11 cellular contexts compared by ENCODE assay signal in genomic region chr4:82785248-82786003, GRCh38. TPM values are rescaled to one million over a fixed set of nuclear protein-coding genes. Genes with fewer than 3 reads are reported as not detected.
DNase-seq lines count a peak whose midpoint lies in the region; ATAC-seq and TF ChIP-seq lines count a peak whose summit lies in the region.
"Had no signal": no experiment of that assay in that cellular context is flagged by ENCODE, and none has a peak within 500 bp of the region (broad histone marks: within the 10 kb centered on the region; RNA-seq: fewer than 3 reads in every experiment).

No MANE protein-coding gene starts in this region.

- H3K27me3 Mint-ChIP-seq in activated naive CD4-positive, alpha-beta T cell treated with anti-CD3 and anti-CD28 coated beads for 36 hours (ENCODE audit: low read depth) = peaks cover 6% of the 10 kb centered on the region

- H3K79me2 ChIP-seq in OCI-LY7 (ENCODE audit: insufficient read depth, low read depth, low read length) = no peaks in the 10 kb centered on the region

- 0% methylated on average over 3 of the region's 7 CpGs for WGBS in HUES64

- H3K9ac ChIP-seq in HUES64 (ENCODE audit: low read depth, low read length) = no peak overlapping the region

- H2AFZ ChIP-seq in OCI-LY7 (ENCODE audit: low read length) = no peak overlapping the region

- no peak overlapping the region for H3K4me3 Mint-ChIP-seq in activated naive CD4-positive, alpha-beta T cell treated with anti-CD3 and anti-CD28 coated beads for 36 hours
- H3K4me3 Mint-ChIP-seq: activated naive CD8-positive, alpha-beta T cell treated with anti-CD3 and anti-CD28 coated beads, Interleukin-2, amount 10 ng/mL, durations not matched to agents 7 days and 5 days had no signal

- H3K9me2 ChIP-seq in OCI-LY7 (ENCODE audit: insufficient read depth, low read length) = no peaks in the 10 kb centered on the region

- DNase-seq in Ammon's horn (ENCODE audit: low spot score) (peak; percentile 66), cardiac fibroblast (ENCODE audit: low read depth in 2 of 2) (peak; percentile 92 to 94), left lung (no peak), OCI-LY7 (ENCODE audit: low spot score) (no peak)
- DNase-seq in activated naive CD4-positive, alpha-beta T cell treated with anti-CD3 and anti-CD28 coated beads for 36 hours = no peak
- DNase-seq: activated naive CD8-positive, alpha-beta T cell treated with anti-CD3 and anti-CD28 coated beads, Interleukin-2, amount 10 ng/mL, durations not matched to agents 7 days and 5 days; pancreas; upper lobe of right lung had no signal

- H3K36me3 ChIP-seq in HUES64 (ENCODE audit: insufficient read depth, low read length) (no peaks in the 10 kb centered on the region), left lung (no peaks in the 10 kb centered on the region), OCI-LY7 (ENCODE audit: insufficient read depth, low read length) (no peaks in the 10 kb centered on the region)
- H3K36me3 ChIP-seq: pancreas, upper lobe of right lung had no signal

- TF ChIP-seq CTCF in cardiac fibroblast (IDR thresholded peaks at IDR 0.05; ENCODE audit: low read depth, low read length) (no peak), left lung (IDR thresholded peaks at IDR 0.05) (no peak), OCI-LY7 (conservative IDR thresholded peaks at IDR 0.05; ENCODE audit: low read length) (no peak)

- H3K4me1 ChIP-seq in HUES64 (ENCODE audit: insufficient read depth, low read length) (peaks cover 29% of the 10 kb centered on the region), left lung (peaks cover 8 to 18% of the 10 kb centered on the region in 2 donors), OCI-LY7 (ENCODE audit: insufficient read depth, low read length, poor library complexity, severe bottlenecking) (no peaks in the 10 kb centered on the region)
- H3K4me1 ChIP-seq: upper lobe of right lung had no signal

- no peak overlapping the region for H3K4me2 ChIP-seq in OCI-LY7 (ENCODE audit: low read length)

- H3K4me3 ChIP-seq in HUES64 (ENCODE audit: low read length) (peak overlapping the region; percentile 8; the same call in 1 of the 2 replicates), cardiac fibroblast (replicated peaks in 1 of 2; ENCODE audit: low read depth in 2 of 2, low read length in 2 of 2) (peak overlapping the region; percentile 2 to 8), left lung (no peak overlapping the region), OCI-LY7 (ENCODE audit: low read depth, low read length, poor library complexity, severe bottlenecking) (no peak overlapping the region)
- H3K4me3 ChIP-seq: pancreas, upper lobe of right lung had no signal

- no peak overlapping the region for H3K27ac ChIP-seq in HUES64 (ENCODE audit: low read depth, low read length)
- peak overlapping the region in 1 of 2 donors; percentile 15 for H3K27ac ChIP-seq in left lung
- no peak overlapping the region for H3K27ac ChIP-seq in OCI-LY7 (ENCODE audit: low read depth, low read length, poor library complexity, severe bottlenecking)
- H3K27ac ChIP-seq: upper lobe of right lung had no signal

- intact Hi-C loops in left lung (cut with DNase I) (no loop called here), OCI-LY7 (cut with micrococcal nuclease; ENCODE audit: unreplicated experiment) (no loop called here)
- intact Hi-C loops in activated naive CD4-positive, alpha-beta T cell treated with anti-CD3 and anti-CD28 coated beads for 36 hours (cut with micrococcal nuclease) = no loop called here

- CTCF ChIA-PET in OCI-LY7 (lab: Charles Lee; ENCODE audit: unreplicated experiment) = interaction anchor here (0.6 kb wide), 1 partner anchor 46 kb away, joined by 3 read pairs; no protein-coding TSS in a partner anchor
- CTCF ChIA-PET in activated naive CD4-positive, alpha-beta T cell treated with anti-CD3 and anti-CD28 coated beads for 36 hours (lab: Charles Lee) = interaction anchor here (0.9 to 1.2 kb wide), 2 partner anchors 17 to 67 kb away, joined by 3 read pairs; no protein-coding TSS in a partner anchor

- H3K27me3 ChIP-seq in HUES64 (ENCODE audit: insufficient read depth, low read length) (peaks cover 97% of the 10 kb centered on the region), left lung (no peaks in the 10 kb centered on the region)
- H3K27me3 ChIP-seq: pancreas, upper lobe of right lung had no signal

- H3K4me1 Mint-ChIP-seq in activated naive CD4-positive, alpha-beta T cell treated with anti-CD3 and anti-CD28 coated beads for 36 hours (ENCODE audit: low read depth) = no peaks in the 10 kb centered on the region
- H3K4me1 Mint-ChIP-seq: activated naive CD8-positive, alpha-beta T cell treated with anti-CD3 and anti-CD28 coated beads, Interleukin-2, amount 10 ng/mL, durations not matched to agents 7 days and 5 days had no signal

- peaks cover 4% of the 10 kb centered on the region; the same call in 1 of the 2 replicates for H3K9me3 ChIP-seq in HUES64 (ENCODE audit: insufficient read depth, low read depth, low read length)
- H3K9me3 ChIP-seq in left lung = no peaks in the 10 kb centered on the region
- no peaks in the 10 kb centered on the region for H3K9me3 ChIP-seq in OCI-LY7 (ENCODE audit: low read length)
- H3K9me3 ChIP-seq: pancreas, upper lobe of right lung had no signal

- POLR2A ChIA-PET in OCI-LY7 (lab: Charles Lee) = interaction anchor here (0.6 to 2.0 kb wide), 7 partner anchors 9 to 692 kb away, joined by 3 to 4 read pairs (median 3); no protein-coding TSS in a partner anchor

- H3K9me3 Mint-ChIP-seq in activated naive CD4-positive, alpha-beta T cell treated with anti-CD3 and anti-CD28 coated beads for 36 hours = no peaks in the 10 kb centered on the region
- H3K9me3 Mint-ChIP-seq: activated naive CD8-positive, alpha-beta T cell treated with anti-CD3 and anti-CD28 coated beads, Interleukin-2, amount 10 ng/mL, durations not matched to agents 7 days and 5 days had no signal

- BruUV-seq in OCI-LY7 (replicated peaks; lab: Mats Ljungman, UMichigan) = no TSS peak

- no peak overlapping the region for H3K27ac Mint-ChIP-seq in activated naive CD4-positive, alpha-beta T cell treated with anti-CD3 and anti-CD28 coated beads for 36 hours
- H3K27ac Mint-ChIP-seq: activated naive CD8-positive, alpha-beta T cell treated with anti-CD3 and anti-CD28 coated beads, Interleukin-2, amount 10 ng/mL, durations not matched to agents 7 days and 5 days had no signal

- ATAC-seq in left lung = peak; percentile 67
- ATAC-seq in HG02763 (IDR thresholded peaks at IDR 0.05; ENCODE audit: unreplicated experiment) = no peak
- no peak for ATAC-seq in GM21367 (IDR thresholded peaks at IDR 0.05; ENCODE audit: unreplicated experiment)
- ATAC-seq: upper lobe of right lung had no signal

- no peaks in the 10 kb centered on the region for H4K20me1 ChIP-seq in OCI-LY7 (ENCODE audit: insufficient read depth, low read length)

- H3K36me3 Mint-ChIP-seq in activated naive CD4-positive, alpha-beta T cell treated with anti-CD3 and anti-CD28 coated beads for 36 hours (ENCODE audit: low read depth) = no peaks in the 10 kb centered on the region
- H3K36me3 Mint-ChIP-seq: activated naive CD8-positive, alpha-beta T cell treated with anti-CD3 and anti-CD28 coated beads, Interleukin-2, amount 10 ng/mL, durations not matched to agents 7 days and 5 days had no signal

RNA-seq across cellular contexts. Expression of gene SCD5, which starts 13.2 kb away (rescaled TPM):
- 1.8 TPM for polyA plus RNA-seq in HUES64 (2013, experiment 1 of 2)
- 3.8 TPM for polyA plus RNA-seq in HUES64 (2013, experiment 2 of 2)
- 10 to 100 TPM; 12.5 to 30.0 TPM for total RNA-seq in left lung
- 0.47 and 1.1 TPM in 2 replicates for total RNA-seq in OCI-LY7 (2014; rRNA removed; shearing (Covaris generic))
- total RNA-seq in OCI-LY7 (2022) = 0.72 and 0.76 TPM in 2 replicates
- total RNA-seq in activated naive CD4-positive, alpha-beta T cell treated with anti-CD3 and anti-CD28 coated beads for 36 hours = under 1 TPM; 0.12 to 0.35 TPM

Comparison
In these comparisons a context has a peak if more than half of its experiments do, and no peak if none do; other contexts are left out.
1. DNase-seq: peak in Ammon's horn (single experiment) and cardiac fibroblast (2 of 2); none in left lung (0 of 2), OCI-LY7 (single experiment) and activated naive CD4-positive, alpha-beta T cell treated with anti-CD3 and anti-CD28 coated beads for 36 hours (single experiment).
2. H3K4me3 ChIP-seq: peak in HUES64 (single experiment) and cardiac fibroblast (2 of 2); none in left lung (0 of 2) and OCI-LY7 (single experiment).
3. RNA of gene SCD5, which starts 13.2 kb away (total RNA-seq): 12.5 to 30.0 TPM in left lung; 0.47 to 1.1 TPM in OCI-LY7 and 0.12 to 0.35 TPM in activated naive CD4-positive, alpha-beta T cell treated with anti-CD3 and anti-CD28 coated beads for 36 hours; every median in the first group is over 4 times any median in the second.